Comparison of ENCODE assay signal across 1 cellular context in the genomic region with DNA sequence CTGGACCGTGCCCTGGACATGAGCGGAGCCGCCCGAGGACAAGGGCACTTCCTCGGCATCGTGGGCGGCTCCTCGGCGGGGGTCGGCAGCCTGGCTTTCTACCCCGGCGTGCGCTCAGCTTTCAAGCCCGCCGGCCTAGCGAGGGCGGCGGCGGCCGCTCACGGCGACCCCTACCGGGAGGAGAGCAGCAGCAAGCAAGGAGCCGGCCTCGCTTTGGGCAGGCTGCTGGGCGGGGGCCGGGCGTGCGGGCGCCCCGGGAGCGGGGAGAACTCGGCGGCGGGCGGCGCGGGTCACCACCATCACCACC.
A peak's percentile ranks its signal among the peaks of the same experiment; 100 is the strongest.
TF ChIP-seq lines count a peak whose summit lies in the region.

No MANE protein-coding gene starts in this region.

TF ChIP-seq in HEK293, 187 proteins besides CTCF, POLR2A, EP300 and RAD21 (continued from another document):
- peak; percentile 28; the same call in 1 of the 2 replicates for TF ChIP-seq PBX3 (CRISPR knock-in tag; IDR thresholded peaks at IDR 0.05)
- peak; percentile 43 for TF ChIP-seq EGR2 (tag by site-specific recombination; IDR thresholded peaks at IDR 0.05; ENCODE audit: low read depth)
- TF ChIP-seq ZNF560 (tag by site-specific recombination; IDR thresholded peaks at IDR 0.05; ENCODE audit: borderline replicate concordance): peak; percentile 97
- 0 out of 2 replicates have a peak, but pooled peaks have one; percentile 43 for TF ChIP-seq ZNF660 (tag by site-specific recombination; IDR thresholded peaks at IDR 0.05)
- 0 out of 2 replicates have a peak, but pooled peaks have one; percentile 21 for TF ChIP-seq ZNF423 (tag by site-specific recombination; IDR thresholded peaks at IDR 0.05)
- TF ChIP-seq, protein P1, sequence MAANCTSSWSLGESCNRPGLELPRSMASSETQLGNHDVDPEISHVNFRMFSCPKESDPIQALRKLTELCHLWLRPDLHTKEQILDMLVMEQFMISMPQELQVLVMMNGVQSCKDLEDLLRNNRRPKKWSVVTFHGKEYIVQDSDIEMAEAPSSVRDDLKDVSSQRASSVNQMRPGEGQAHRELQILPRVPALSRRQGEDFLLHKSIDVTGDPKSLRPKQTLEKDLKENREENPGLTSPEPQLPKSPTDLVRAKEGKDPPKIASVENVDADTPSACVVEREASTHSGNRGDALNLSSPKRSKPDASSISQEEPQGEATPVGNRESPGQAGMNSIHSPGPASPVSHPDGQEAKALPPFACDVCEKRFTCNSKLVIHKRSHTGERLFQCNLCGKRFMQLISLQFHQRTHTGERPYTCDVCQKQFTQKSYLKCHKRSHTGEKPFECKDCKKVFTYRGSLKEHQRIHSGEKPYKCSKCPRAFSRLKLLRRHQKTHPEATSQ (tag by site-specific recombination; IDR thresholded peaks at IDR 0.05): 0 out of 2 replicates have a peak, but pooled peaks have one; percentile 17
- TF ChIP-seq, protein P2, sequence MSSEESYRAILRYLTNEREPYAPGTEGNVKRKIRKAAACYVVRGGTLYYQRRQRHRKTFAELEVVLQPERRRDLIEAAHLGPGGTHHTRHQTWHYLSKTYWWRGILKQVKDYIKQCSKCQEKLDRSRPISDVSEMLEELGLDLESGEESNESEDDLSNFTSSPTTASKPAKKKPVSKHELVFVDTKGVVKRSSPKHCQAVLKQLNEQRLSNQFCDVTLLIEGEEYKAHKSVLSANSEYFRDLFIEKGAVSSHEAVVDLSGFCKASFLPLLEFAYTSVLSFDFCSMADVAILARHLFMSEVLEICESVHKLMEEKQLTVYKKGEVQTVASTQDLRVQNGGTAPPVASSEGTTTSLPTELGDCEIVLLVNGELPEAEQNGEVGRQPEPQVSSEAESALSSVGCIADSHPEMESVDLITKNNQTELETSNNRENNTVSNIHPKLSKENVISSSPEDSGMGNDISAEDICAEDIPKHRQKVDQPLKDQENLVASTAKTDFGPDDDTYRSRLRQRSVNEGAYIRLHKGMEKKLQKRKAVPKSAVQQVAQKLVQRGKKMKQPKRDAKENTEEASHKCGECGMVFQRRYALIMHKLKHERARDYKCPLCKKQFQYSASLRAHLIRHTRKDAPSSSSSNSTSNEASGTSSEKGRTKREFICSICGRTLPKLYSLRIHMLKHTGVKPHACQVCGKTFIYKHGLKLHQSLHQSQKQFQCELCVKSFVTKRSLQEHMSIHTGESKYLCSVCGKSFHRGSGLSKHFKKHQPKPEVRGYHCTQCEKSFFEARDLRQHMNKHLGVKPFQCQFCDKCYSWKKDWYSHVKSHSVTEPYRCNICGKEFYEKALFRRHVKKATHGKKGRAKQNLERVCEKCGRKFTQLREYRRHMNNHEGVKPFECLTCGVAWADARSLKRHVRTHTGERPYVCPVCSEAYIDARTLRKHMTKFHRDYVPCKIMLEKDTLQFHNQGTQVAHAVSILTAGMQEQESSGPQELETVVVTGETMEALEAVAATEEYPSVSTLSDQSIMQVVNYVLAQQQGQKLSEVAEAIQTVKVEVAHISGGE (tag by site-specific recombination; conservative IDR thresholded peaks at IDR 0.05; ENCODE audit: low read depth): peak; percentile 51; the same call in 1 of the 2 replicates
- no peak for TF ChIP-seq ZNF658 (tag by site-specific recombination; IDR thresholded peaks at IDR 0.05)
- 0 out of 2 replicates have a peak, but pooled peaks have one; percentile 5 for TF ChIP-seq KLF1 (tag by site-specific recombination; IDR thresholded peaks at IDR 0.05)
- no peak for TF ChIP-seq ZNF416 (tag by site-specific recombination; IDR thresholded peaks at IDR 0.05)
- TF ChIP-seq SP2 (tag by site-specific recombination; IDR thresholded peaks at IDR 0.05): no peak
- TF ChIP-seq HOXC10 (CRISPR knock-in tag; IDR thresholded peaks at IDR 0.05): 0 out of 2 replicates have a peak, but pooled peaks have one; percentile 48
- TF ChIP-seq ZIC2 (tag by site-specific recombination; IDR thresholded peaks at IDR 0.05): peak; percentile 83
TF ChIP-seq in HEK293: peak in this region for 14.
